1 cellular context compared by ENCODE assay signal in the genomic region with DNA sequence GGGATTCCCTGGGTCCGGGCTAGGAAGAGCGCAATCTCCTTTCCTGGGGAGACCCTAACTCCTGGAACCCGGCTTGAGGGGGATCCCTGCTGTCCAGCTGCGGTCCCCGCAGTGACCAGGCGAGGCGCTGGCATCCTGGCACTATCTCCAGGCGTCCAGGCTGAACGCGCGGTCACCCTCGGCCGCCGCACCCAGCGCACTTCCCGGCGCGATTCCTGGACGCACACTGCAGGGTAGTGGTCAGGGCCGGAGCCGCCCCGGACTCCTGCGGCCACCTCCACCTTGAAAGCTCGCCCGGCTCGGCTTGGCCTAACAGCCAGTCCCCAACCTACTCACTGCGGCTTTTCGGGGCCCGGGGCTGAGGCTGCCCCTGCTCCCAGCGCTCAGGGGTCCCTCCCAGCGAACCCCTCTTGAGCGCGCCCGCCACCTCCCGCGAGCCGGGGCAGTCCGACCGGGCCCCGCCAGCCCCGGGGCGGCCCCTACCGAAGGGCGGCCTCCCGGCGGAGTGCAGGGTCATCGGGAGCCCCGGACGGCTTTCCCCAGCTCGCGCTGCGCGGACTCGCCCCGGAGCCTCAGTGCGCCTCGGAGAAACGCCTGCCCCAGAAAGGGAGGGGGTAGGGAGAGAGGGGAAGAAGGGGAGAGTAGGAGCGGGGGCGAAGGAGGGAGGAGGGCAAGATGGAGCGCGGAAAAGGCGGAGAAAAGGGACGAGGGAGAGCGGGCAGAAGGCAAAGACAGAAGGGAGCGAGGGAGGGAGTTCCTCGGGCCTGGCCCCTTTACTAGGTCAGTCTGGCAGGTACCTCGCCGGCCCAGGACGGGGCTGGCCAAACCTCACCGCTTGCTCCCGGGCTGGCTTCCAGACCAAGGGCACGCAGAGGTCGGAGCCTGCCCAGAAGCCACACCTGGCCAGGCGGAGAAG.
TF ChIP-seq lines count a peak whose summit lies in the region.

No MANE protein-coding gene starts in this region.

TF ChIP-seq in HepG2, 621 proteins besides CTCF, POLR2A, EP300 and RAD21 (continued from another document and continues in another):
- TF ChIP-seq ZNF749 (CRISPR knock-in tag; IDR thresholded peaks at IDR 0.05; ENCODE audit: borderline replicate concordance) (no peak), HNF4A (CRISPR knock-in tag; IDR thresholded peaks at IDR 0.05) (peak; percentile 10; the same call in 1 of the 2 replicates), ZSCAN22 (CRISPR knock-in tag; IDR thresholded peaks at IDR 0.05) (no peak), SAFB2 (CRISPR knock-in tag; IDR thresholded peaks at IDR 0.05; ENCODE audit: borderline replicate concordance, low read depth) (peak; percentile 25; the same call in 1 of the 2 replicates), ZSCAN20 (CRISPR knock-in tag; IDR thresholded peaks at IDR 0.05; ENCODE audit: borderline replicate concordance) (peak; percentile 76; the same call in 1 of the 2 replicates), NBN (conservative IDR thresholded peaks at IDR 0.05) (no peak), CHD4 (IDR thresholded peaks at IDR 0.05; ENCODE audit: borderline replicate concordance, low read length) (no peak), ATF7-NPFF (CRISPR knock-in tag; IDR thresholded peaks at IDR 0.05; ENCODE audit: low read depth) (0 out of 2 replicates have a peak, but pooled peaks have one; percentile 30), IKZF4 (CRISPR knock-in tag; IDR thresholded peaks at IDR 0.05; ENCODE audit: borderline replicate concordance, low read depth, not compliant biosample characterization) (peak; percentile 18), HOXD1 (CRISPR knock-in tag; IDR thresholded peaks at IDR 0.05) (peak; percentile 58; the same call in 1 of the 2 replicates), DPF2 (CRISPR knock-in tag; IDR thresholded peaks at IDR 0.05; ENCODE audit: borderline replicate concordance, low read depth) (no peak), ZNF260 (CRISPR knock-in tag; IDR thresholded peaks at IDR 0.05; ENCODE audit: borderline replicate concordance, low read depth) (no peak), ZNF430 (CRISPR knock-in tag; IDR thresholded peaks at IDR 0.05) (peak; percentile 61; the same call in 1 of the 2 replicates), RARA (CRISPR knock-in tag; IDR thresholded peaks at IDR 0.05) (peak; percentile 48), JDP2 (CRISPR knock-in tag; IDR thresholded peaks at IDR 0.05; ENCODE audit: borderline replicate concordance) (no peak; the same call in 1 of the 2 replicates), GABPB1 (CRISPR knock-in tag; IDR thresholded peaks at IDR 0.05) (peak; percentile 65; the same call in 1 of the 2 replicates)
- TF ChIP-seq, protein P1, sequence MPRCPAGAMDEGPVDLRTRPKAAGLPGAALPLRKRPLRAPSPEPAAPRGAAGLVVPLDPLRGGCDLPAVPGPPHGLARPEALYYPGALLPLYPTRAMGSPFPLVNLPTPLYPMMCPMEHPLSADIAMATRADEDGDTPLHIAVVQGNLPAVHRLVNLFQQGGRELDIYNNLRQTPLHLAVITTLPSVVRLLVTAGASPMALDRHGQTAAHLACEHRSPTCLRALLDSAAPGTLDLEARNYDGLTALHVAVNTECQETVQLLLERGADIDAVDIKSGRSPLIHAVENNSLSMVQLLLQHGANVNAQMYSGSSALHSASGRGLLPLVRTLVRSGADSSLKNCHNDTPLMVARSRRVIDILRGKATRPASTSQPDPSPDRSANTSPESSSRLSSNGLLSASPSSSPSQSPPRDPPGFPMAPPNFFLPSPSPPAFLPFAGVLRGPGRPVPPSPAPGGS (CRISPR knock-in tag; IDR thresholded peaks at IDR 0.05) = no peak; the same call in 1 of the 2 replicates
- TF ChIP-seq, protein P2, sequence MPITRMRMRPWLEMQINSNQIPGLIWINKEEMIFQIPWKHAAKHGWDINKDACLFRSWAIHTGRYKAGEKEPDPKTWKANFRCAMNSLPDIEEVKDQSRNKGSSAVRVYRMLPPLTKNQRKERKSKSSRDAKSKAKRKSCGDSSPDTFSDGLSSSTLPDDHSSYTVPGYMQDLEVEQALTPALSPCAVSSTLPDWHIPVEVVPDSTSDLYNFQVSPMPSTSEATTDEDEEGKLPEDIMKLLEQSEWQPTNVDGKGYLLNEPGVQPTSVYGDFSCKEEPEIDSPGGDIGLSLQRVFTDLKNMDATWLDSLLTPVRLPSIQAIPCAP (CRISPR knock-in tag; IDR thresholded peaks at IDR 0.05; ENCODE audit: low read depth) = no peak
- TF ChIP-seq, protein P3, sequence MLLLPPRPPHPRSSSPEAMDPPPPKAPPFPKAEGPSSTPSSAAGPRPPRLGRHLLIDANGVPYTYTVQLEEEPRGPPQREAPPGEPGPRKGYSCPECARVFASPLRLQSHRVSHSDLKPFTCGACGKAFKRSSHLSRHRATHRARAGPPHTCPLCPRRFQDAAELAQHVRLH (CRISPR knock-in tag; IDR thresholded peaks at IDR 0.05; ENCODE audit: borderline replicate concordance, low read depth) = peak; percentile 69
- TF ChIP-seq, protein P4, sequence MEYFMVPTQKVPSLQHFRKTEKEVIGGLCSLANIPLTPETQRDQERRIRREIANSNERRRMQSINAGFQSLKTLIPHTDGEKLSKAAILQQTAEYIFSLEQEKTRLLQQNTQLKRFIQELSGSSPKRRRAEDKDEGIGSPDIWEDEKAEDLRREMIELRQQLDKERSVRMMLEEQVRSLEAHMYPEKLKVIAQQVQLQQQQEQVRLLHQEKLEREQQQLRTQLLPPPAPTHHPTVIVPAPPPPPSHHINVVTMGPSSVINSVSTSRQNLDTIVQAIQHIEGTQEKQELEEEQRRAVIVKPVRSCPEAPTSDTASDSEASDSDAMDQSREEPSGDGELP (IDR thresholded peaks at IDR 0.05; ENCODE audit: borderline replicate concordance, low read depth) = no peak; the same call in 1 of the 2 replicates
- TF ChIP-seq, protein P5, sequence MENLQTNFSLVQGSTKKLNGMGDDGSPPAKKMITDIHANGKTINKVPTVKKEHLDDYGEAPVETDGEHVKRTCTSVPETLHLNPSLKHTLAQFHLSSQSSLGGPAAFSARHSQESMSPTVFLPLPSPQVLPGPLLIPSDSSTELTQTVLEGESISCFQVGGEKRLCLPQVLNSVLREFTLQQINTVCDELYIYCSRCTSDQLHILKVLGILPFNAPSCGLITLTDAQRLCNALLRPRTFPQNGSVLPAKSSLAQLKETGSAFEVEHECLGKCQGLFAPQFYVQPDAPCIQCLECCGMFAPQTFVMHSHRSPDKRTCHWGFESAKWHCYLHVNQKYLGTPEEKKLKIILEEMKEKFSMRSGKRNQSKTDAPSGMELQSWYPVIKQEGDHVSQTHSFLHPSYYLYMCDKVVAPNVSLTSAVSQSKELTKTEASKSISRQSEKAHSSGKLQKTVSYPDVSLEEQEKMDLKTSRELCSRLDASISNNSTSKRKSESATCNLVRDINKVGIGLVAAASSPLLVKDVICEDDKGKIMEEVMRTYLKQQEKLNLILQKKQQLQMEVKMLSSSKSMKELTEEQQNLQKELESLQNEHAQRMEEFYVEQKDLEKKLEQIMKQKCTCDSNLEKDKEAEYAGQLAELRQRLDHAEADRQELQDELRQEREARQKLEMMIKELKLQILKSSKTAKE (CRISPR knock-in tag; IDR thresholded peaks at IDR 0.05; ENCODE audit: borderline replicate concordance) = no peak
- TF ChIP-seq, protein P6, sequence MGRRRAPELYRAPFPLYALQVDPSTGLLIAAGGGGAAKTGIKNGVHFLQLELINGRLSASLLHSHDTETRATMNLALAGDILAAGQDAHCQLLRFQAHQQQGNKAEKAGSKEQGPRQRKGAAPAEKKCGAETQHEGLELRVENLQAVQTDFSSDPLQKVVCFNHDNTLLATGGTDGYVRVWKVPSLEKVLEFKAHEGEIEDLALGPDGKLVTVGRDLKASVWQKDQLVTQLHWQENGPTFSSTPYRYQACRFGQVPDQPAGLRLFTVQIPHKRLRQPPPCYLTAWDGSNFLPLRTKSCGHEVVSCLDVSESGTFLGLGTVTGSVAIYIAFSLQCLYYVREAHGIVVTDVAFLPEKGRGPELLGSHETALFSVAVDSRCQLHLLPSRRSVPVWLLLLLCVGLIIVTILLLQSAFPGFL (CRISPR knock-in tag; IDR thresholded peaks at IDR 0.05) = no peak
- TF ChIP-seq, protein P7, sequence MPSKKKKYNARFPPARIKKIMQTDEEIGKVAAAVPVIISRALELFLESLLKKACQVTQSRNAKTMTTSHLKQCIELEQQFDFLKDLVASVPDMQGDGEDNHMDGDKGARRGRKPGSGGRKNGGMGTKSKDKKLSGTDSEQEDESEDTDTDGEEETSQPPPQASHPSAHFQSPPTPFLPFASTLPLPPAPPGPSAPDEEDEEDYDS (CRISPR knock-in tag; IDR thresholded peaks at IDR 0.05) = peak; percentile 36; the same call in 1 of the 2 replicates
- TF ChIP-seq, protein P8, sequence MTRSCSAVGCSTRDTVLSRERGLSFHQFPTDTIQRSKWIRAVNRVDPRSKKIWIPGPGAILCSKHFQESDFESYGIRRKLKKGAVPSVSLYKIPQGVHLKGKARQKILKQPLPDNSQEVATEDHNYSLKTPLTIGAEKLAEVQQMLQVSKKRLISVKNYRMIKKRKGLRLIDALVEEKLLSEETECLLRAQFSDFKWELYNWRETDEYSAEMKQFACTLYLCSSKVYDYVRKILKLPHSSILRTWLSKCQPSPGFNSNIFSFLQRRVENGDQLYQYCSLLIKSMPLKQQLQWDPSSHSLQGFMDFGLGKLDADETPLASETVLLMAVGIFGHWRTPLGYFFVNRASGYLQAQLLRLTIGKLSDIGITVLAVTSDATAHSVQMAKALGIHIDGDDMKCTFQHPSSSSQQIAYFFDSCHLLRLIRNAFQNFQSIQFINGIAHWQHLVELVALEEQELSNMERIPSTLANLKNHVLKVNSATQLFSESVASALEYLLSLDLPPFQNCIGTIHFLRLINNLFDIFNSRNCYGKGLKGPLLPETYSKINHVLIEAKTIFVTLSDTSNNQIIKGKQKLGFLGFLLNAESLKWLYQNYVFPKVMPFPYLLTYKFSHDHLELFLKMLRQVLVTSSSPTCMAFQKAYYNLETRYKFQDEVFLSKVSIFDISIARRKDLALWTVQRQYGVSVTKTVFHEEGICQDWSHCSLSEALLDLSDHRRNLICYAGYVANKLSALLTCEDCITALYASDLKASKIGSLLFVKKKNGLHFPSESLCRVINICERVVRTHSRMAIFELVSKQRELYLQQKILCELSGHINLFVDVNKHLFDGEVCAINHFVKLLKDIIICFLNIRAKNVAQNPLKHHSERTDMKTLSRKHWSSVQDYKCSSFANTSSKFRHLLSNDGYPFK (CRISPR knock-in tag; IDR thresholded peaks at IDR 0.05; ENCODE audit: borderline replicate concordance) = no peak
- TF ChIP-seq, protein P9, sequence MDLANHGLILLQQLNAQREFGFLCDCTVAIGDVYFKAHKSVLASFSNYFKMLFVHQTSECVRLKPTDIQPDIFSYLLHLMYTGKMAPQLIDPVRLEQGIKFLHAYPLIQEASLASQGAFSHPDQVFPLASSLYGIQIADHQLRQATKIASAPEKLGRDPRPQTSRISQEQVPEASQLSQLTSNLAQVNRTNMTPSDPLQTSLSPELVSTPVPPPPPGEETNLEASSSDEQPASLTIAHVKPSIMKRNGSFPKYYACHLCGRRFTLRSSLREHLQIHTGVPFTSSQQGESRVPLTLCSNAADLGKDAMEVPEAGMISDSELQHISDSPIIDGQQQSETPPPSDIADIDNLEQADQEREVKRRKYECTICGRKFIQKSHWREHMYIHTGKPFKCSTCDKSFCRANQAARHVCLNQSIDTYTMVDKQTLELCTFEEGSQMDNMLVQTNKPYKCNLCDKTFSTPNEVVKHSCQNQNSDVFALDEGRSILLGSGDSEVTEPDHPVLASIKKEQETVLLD (CRISPR knock-in tag; IDR thresholded peaks at IDR 0.05; ENCODE audit: low read depth) = 0 out of 2 replicates have a peak, but pooled peaks have one; percentile 11
- TF ChIP-seq, protein P10, sequence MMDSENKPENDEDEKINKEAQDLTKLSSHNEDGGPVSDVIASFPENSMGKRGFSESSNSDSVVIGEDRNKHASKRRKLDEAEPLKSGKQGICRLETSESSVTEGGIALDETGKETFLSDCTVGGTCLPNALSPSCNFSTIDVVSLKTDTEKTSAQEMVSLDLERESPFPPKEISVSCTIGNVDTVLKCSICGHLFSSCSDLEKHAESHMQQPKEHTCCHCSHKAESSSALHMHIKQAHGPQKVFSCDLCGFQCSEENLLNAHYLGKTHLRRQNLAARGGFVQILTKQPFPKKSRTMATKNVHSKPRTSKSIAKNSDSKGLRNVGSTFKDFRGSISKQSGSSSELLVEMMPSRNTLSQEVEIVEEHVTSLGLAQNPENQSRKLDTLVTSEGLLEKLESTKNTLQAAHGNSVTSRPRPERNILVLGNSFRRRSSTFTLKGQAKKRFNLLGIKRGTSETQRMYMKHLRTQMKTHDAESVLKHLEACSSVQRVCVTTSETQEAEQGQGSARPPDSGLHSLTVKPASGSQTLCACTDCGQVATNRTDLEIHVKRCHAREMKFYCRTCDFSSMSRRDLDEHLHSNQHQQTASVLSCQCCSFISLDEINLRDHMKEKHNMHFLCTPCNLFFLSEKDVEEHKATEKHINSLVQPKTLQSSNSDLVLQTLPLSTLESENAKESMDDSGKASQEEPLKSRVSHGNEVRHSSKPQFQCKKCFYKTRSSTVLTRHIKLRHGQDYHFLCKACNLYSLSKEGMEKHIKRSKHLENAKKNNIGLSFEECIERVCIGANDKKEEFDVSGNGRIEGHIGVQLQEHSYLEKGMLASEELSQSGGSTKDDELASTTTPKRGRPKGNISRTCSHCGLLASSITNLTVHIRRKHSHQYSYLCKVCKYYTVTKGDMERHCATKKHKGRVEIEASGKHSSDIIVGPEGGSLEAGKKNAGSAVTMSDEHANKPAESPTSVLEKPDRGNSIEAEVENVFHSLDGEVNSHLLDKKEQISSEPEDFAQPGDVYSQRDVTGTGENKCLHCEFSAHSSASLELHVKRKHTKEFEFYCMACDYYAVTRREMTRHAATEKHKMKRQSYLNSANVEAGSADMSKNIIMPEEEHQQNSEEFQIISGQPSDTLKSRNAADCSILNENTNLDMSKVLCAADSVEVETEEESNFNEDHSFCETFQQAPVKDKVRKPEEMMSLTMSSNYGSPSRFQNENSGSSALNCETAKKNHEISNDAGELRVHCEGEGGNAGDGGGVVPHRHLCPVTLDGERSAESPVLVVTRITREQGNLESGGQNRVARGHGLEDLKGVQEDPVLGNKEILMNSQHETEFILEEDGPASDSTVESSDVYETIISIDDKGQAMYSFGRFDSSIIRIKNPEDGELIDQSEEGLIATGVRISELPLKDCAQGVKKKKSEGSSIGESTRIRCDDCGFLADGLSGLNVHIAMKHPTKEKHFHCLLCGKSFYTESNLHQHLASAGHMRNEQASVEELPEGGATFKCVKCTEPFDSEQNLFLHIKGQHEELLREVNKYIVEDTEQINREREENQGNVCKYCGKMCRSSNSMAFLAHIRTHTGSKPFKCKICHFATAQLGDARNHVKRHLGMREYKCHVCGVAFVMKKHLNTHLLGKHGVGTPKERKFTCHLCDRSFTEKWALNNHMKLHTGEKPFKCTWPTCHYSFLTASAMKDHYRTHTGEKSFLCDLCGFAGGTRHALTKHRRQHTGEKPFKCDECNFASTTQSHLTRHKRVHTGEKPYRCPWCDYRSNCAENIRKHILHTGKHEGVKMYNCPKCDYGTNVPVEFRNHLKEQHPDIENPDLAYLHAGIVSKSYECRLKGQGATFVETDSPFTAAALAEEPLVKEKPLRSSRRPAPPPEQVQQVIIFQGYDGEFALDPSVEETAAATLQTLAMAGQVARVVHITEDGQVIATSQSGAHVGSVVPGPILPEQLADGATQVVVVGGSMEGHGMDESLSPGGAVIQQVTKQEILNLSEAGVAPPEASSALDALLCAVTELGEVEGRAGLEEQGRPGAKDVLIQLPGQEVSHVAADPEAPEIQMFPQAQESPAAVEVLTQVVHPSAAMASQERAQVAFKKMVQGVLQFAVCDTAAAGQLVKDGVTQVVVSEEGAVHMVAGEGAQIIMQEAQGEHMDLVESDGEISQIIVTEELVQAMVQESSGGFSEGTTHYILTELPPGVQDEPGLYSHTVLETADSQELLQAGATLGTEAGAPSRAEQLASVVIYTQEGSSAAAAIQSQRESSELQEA (CRISPR knock-in tag; IDR thresholded peaks at IDR 0.05; ENCODE audit: not compliant biosample characterization) = peak; percentile 9
